In genomic region chr4:102693266-102693850, GRCh38 we compare ENCODE assay signal across 1 cellular context.
TF ChIP-seq lines count a peak whose summit lies in the region.

No MANE protein-coding gene starts in this region.

TF ChIP-seq in IMR-90, 13 proteins besides CTCF, POLR2A, EP300 and RAD21:
- TF ChIP-seq RCOR1 (IDR thresholded peaks at IDR 0.05; ENCODE audit: insufficient replicate concordance, low read length) (no peak), MAZ (IDR thresholded peaks at IDR 0.05; ENCODE audit: borderline replicate concordance, low read depth, low read length) (no peak), SMC3 (IDR thresholded peaks at IDR 0.05; ENCODE audit: low read depth, low read length) (no peak), MAFK (IDR thresholded peaks at IDR 0.05; ENCODE audit: low read depth, low read length) (no peak), CHD1 (IDR thresholded peaks at IDR 0.05; ENCODE audit: low read depth, low read length) (no peak), CEBPB (IDR thresholded peaks at IDR 0.05; ENCODE audit: low read depth, low read length) (0 out of 2 replicates have a peak, but pooled peaks have one; percentile 5), MXI1 (IDR thresholded peaks at IDR 0.05; ENCODE audit: borderline replicate concordance, low read depth, low read length) (no peak)
